ENCODE assay signal across 1 cellular context in the genomic region with DNA sequence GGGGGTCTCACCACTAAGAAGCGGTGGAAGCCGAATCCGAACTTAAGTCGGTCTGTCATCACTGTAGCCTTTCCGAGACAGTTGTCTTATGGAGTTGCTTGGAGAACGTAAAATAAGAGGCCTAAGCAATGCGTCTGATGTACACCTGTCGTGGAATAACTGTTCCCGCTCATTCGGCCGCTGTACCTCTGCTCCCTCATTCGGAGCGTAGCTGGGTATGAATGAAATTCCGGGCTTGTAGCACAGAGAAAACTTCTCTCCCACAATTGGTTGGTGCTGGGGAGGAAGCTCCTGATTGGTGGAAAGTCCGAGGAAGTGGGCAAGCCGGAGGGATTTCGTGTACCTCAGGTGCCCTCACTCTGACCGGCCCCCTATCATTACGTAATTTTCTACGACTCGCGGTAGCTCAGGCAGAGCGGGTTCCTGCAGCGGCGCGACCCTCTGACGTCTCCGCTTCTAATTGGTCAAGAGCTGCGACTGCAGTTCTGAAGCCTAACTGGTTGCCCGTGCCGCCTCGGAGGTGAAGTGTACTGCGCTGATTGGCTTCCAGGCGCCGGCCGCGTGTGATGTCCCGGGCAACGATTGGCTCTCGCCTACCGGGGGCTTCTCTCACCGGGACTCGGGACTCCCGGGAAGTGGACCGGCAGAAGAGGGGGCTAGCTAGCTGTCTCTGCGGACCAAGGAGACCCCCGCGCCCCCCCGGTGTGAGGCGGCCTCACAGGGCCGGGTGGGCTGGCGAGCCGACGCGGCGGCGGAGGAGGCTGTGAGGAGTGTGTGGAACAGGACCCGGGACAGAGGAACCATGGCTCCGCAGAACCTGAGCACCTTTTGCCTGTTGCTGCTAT.
A peak's percentile ranks its signal among the peaks of the same experiment; 100 is the strongest.
TF ChIP-seq lines count a peak whose summit lies in the region.

A gene (plus strand): TSS at position 625 of the 845 bp plus-strand sequence. CDS start 178 bp downstream, at position 803.

TF ChIP-seq in HepG2, 621 proteins besides CTCF, POLR2A, EP300 and RAD21 (continued from another document and continues in another):
- no peak for TF ChIP-seq ZNF629 (CRISPR knock-in tag; conservative IDR thresholded peaks at IDR 0.05)
- TF ChIP-seq, protein P1, sequence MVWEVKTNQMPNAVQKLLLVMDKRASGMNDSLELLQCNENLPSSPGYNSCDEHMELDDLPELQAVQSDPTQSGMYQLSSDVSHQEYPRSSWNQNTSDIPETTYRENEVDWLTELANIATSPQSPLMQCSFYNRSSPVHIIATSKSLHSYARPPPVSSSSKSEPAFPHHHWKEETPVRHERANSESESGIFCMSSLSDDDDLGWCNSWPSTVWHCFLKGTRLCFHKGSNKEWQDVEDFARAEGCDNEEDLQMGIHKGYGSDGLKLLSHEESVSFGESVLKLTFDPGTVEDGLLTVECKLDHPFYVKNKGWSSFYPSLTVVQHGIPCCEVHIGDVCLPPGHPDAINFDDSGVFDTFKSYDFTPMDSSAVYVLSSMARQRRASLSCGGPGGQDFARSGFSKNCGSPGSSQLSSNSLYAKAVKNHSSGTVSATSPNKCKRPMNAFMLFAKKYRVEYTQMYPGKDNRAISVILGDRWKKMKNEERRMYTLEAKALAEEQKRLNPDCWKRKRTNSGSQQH (CRISPR knock-in tag; IDR thresholded peaks at IDR 0.05; ENCODE audit: low read depth), result peak; percentile 100
- TF ChIP-seq PHF20 (CRISPR knock-in tag; IDR thresholded peaks at IDR 0.05), result peak; percentile 94
- no peak for TF ChIP-seq ZNF777 (CRISPR knock-in tag; IDR thresholded peaks at IDR 0.05)
- no peak for TF ChIP-seq RBM22 (optimal IDR thresholded peaks at IDR 0.05; ENCODE audit: low read length)
- no peak for TF ChIP-seq TCF7 (IDR thresholded peaks at IDR 0.05; ENCODE audit: low read depth)
- TF ChIP-seq FOXA3 (CRISPR knock-in tag; IDR thresholded peaks at IDR 0.05), result 0 out of 2 replicates have a peak, but pooled peaks have one; percentile 26
- peak; percentile 87 for TF ChIP-seq GABPB1 (CRISPR knock-in tag; IDR thresholded peaks at IDR 0.05)
- TF ChIP-seq ZNF598 (CRISPR knock-in tag; IDR thresholded peaks at IDR 0.05; ENCODE audit: borderline replicate concordance), result no peak
- TF ChIP-seq HDAC2 (CRISPR knock-in tag; IDR thresholded peaks at IDR 0.05), result peak; percentile 58; the same call in 1 of the 2 replicates
- TF ChIP-seq MEF2D (CRISPR knock-in tag; IDR thresholded peaks at IDR 0.05), result 0 out of 2 replicates have a peak, but pooled peaks have one; percentile 38
- TF ChIP-seq, protein P2, sequence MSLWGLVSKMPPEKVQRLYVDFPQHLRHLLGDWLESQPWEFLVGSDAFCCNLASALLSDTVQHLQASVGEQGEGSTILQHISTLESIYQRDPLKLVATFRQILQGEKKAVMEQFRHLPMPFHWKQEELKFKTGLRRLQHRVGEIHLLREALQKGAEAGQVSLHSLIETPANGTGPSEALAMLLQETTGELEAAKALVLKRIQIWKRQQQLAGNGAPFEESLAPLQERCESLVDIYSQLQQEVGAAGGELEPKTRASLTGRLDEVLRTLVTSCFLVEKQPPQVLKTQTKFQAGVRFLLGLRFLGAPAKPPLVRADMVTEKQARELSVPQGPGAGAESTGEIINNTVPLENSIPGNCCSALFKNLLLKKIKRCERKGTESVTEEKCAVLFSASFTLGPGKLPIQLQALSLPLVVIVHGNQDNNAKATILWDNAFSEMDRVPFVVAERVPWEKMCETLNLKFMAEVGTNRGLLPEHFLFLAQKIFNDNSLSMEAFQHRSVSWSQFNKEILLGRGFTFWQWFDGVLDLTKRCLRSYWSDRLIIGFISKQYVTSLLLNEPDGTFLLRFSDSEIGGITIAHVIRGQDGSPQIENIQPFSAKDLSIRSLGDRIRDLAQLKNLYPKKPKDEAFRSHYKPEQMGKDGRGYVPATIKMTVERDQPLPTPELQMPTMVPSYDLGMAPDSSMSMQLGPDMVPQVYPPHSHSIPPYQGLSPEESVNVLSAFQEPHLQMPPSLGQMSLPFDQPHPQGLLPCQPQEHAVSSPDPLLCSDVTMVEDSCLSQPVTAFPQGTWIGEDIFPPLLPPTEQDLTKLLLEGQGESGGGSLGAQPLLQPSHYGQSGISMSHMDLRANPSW (CRISPR knock-in tag; IDR thresholded peaks at IDR 0.05; ENCODE audit: borderline replicate concordance), result no peak
- TF ChIP-seq, protein P3, sequence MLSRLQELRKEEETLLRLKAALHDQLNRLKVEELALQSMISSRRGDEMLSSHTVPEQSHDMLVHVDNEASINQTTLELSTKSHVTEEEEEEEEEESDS (CRISPR knock-in tag; IDR thresholded peaks at IDR 0.05; ENCODE audit: borderline replicate concordance), result no peak
- peak; percentile 53 for TF ChIP-seq ZNF143 (CRISPR knock-in tag; IDR thresholded peaks at IDR 0.05)
- TF ChIP-seq, protein P4, sequence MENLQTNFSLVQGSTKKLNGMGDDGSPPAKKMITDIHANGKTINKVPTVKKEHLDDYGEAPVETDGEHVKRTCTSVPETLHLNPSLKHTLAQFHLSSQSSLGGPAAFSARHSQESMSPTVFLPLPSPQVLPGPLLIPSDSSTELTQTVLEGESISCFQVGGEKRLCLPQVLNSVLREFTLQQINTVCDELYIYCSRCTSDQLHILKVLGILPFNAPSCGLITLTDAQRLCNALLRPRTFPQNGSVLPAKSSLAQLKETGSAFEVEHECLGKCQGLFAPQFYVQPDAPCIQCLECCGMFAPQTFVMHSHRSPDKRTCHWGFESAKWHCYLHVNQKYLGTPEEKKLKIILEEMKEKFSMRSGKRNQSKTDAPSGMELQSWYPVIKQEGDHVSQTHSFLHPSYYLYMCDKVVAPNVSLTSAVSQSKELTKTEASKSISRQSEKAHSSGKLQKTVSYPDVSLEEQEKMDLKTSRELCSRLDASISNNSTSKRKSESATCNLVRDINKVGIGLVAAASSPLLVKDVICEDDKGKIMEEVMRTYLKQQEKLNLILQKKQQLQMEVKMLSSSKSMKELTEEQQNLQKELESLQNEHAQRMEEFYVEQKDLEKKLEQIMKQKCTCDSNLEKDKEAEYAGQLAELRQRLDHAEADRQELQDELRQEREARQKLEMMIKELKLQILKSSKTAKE (CRISPR knock-in tag; IDR thresholded peaks at IDR 0.05; ENCODE audit: borderline replicate concordance), result no peak
- no peak for TF ChIP-seq ZFP37 (CRISPR knock-in tag; IDR thresholded peaks at IDR 0.05; ENCODE audit: borderline replicate concordance)
- TF ChIP-seq, protein P5, sequence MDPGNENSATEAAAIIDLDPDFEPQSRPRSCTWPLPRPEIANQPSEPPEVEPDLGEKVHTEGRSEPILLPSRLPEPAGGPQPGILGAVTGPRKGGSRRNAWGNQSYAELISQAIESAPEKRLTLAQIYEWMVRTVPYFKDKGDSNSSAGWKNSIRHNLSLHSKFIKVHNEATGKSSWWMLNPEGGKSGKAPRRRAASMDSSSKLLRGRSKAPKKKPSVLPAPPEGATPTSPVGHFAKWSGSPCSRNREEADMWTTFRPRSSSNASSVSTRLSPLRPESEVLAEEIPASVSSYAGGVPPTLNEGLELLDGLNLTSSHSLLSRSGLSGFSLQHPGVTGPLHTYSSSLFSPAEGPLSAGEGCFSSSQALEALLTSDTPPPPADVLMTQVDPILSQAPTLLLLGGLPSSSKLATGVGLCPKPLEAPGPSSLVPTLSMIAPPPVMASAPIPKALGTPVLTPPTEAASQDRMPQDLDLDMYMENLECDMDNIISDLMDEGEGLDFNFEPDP (CRISPR knock-in tag; conservative IDR thresholded peaks at IDR 0.05), result no peak
- TF ChIP-seq MAFF (IDR thresholded peaks at IDR 0.05; ENCODE audit: low read depth, low read length), result no peak
- TF ChIP-seq HES4 (CRISPR knock-in tag; IDR thresholded peaks at IDR 0.05; ENCODE audit: borderline replicate concordance), result no peak
- TF ChIP-seq ZNF607 (CRISPR knock-in tag; IDR thresholded peaks at IDR 0.05; ENCODE audit: borderline replicate concordance), result no peak
- TF ChIP-seq ZSCAN12 (CRISPR knock-in tag; IDR thresholded peaks at IDR 0.05), result no peak
- TF ChIP-seq ZIK1 (CRISPR knock-in tag; IDR thresholded peaks at IDR 0.05; ENCODE audit: borderline replicate concordance, low read depth), result no peak; the same call in 1 of the 2 replicates
- TF ChIP-seq, protein P6, sequence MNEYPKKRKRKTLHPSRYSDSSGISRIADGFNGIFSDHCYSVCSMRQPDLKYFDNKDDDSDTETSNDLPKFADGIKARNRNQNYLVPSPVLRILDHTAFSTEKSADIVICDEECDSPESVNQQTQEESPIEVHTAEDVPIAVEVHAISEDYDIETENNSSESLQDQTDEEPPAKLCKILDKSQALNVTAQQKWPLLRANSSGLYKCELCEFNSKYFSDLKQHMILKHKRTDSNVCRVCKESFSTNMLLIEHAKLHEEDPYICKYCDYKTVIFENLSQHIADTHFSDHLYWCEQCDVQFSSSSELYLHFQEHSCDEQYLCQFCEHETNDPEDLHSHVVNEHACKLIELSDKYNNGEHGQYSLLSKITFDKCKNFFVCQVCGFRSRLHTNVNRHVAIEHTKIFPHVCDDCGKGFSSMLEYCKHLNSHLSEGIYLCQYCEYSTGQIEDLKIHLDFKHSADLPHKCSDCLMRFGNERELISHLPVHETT (CRISPR knock-in tag; conservative IDR thresholded peaks at IDR 0.05), result 0 out of 2 replicates have a peak, but pooled peaks have one; percentile 51
- peak; percentile 34 for TF ChIP-seq IKZF4 (CRISPR knock-in tag; IDR thresholded peaks at IDR 0.05; ENCODE audit: borderline replicate concordance, low read depth, not compliant biosample characterization)
- TF ChIP-seq ZNF768 (CRISPR knock-in tag; IDR thresholded peaks at IDR 0.05), result peak; percentile 42; the same call in 1 of the 2 replicates
- TF ChIP-seq SOX13 (IDR thresholded peaks at IDR 0.05), result no peak
- TF ChIP-seq SOX13 (CRISPR knock-in tag; conservative IDR thresholded peaks at IDR 0.05 in 1 of 2, IDR thresholded peaks at IDR 0.05 in 1 of 2), result peak in 1 of 2 experiments; percentile 14; a peak in 1 of 4 replicates
- no peak for TF ChIP-seq NFRKB (IDR thresholded peaks at IDR 0.05)
- no peak for TF ChIP-seq ZNF7 (CRISPR knock-in tag; IDR thresholded peaks at IDR 0.05)
- TF ChIP-seq, protein P7, sequence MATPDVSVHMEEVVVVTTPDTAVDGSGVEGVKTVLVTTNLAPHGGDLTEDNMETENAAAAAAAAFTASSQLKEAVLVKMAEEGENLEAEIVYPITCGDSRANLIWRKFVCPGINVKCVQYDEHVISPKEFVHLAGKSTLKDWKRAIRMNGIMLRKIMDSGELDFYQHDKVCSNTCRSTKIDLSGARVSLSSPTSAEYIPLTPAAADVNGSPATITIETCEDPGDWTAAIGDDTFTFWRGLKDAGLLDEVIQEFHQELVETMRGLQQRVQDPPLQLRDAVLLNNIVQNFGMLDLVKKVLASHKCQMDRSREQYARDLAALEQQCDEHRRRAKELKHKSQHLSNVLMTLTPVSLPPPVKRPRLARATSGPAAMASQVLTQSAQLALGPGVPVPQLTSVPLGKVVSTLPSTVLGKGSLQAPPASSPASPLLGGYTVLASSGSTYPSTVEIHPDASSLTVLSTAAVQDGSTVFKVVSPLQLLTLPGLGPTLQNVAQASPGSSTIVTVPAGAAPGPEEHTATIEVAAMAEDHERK (CRISPR knock-in tag; IDR thresholded peaks at IDR 0.05; ENCODE audit: low read depth), result no peak
- peak; percentile 62 for TF ChIP-seq RARA (CRISPR knock-in tag; IDR thresholded peaks at IDR 0.05)
- TF ChIP-seq, protein P8, sequence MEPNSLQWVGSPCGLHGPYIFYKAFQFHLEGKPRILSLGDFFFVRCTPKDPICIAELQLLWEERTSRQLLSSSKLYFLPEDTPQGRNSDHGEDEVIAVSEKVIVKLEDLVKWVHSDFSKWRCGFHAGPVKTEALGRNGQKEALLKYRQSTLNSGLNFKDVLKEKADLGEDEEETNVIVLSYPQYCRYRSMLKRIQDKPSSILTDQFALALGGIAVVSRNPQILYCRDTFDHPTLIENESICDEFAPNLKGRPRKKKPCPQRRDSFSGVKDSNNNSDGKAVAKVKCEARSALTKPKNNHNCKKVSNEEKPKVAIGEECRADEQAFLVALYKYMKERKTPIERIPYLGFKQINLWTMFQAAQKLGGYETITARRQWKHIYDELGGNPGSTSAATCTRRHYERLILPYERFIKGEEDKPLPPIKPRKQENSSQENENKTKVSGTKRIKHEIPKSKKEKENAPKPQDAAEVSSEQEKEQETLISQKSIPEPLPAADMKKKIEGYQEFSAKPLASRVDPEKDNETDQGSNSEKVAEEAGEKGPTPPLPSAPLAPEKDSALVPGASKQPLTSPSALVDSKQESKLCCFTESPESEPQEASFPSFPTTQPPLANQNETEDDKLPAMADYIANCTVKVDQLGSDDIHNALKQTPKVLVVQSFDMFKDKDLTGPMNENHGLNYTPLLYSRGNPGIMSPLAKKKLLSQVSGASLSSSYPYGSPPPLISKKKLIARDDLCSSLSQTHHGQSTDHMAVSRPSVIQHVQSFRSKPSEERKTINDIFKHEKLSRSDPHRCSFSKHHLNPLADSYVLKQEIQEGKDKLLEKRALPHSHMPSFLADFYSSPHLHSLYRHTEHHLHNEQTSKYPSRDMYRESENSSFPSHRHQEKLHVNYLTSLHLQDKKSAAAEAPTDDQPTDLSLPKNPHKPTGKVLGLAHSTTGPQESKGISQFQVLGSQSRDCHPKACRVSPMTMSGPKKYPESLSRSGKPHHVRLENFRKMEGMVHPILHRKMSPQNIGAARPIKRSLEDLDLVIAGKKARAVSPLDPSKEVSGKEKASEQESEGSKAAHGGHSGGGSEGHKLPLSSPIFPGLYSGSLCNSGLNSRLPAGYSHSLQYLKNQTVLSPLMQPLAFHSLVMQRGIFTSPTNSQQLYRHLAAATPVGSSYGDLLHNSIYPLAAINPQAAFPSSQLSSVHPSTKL (CRISPR knock-in tag; IDR thresholded peaks at IDR 0.05), result peak; percentile 39; the same call in 1 of the 2 replicates
- no peak for TF ChIP-seq SNAI1 (CRISPR knock-in tag; IDR thresholded peaks at IDR 0.05; ENCODE audit: borderline replicate concordance)
- TF ChIP-seq ZNF3 (CRISPR knock-in tag; IDR thresholded peaks at IDR 0.05), result no peak
- no peak for TF ChIP-seq ZBTB42 (CRISPR knock-in tag; IDR thresholded peaks at IDR 0.05)
- TF ChIP-seq, protein P9, sequence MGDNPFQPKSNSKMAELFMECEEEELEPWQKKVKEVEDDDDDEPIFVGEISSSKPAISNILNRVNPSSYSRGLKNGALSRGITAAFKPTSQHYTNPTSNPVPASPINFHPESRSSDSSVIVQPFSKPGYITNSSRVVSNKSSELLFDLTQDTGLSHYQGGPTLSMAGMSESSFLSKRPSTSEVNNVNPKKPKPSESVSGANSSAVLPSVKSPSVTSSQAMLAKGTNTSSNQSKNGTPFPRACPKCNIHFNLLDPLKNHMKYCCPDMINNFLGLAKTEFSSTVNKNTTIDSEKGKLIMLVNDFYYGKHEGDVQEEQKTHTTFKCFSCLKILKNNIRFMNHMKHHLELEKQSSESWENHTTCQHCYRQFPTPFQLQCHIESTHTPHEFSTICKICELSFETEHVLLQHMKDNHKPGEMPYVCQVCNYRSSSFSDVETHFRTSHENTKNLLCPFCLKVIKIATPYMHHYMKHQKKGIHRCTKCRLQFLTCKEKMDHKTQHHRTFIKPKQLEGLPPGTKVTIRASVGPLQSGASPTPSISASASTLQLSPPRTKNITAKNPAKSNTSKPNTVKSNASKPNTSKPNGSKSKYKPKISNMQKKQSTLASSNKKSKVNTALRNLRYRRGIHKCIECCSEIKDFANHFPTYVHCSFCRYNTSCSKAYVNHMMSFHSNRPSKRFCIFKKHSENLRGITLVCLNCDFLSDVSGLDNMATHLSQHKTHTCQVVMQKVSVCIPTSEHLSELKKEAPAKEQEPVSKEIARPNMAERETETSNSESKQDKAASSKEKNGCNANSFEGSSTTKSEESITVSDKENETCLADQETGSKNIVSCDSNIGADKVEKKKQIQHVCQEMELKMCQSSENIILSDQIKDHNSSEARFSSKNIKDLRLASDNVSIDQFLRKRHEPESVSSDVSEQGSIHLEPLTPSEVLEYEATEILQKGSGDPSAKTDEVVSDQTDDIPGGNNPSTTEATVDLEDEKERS (CRISPR knock-in tag; IDR thresholded peaks at IDR 0.05), result no peak
- no peak for TF ChIP-seq ZNF383 (CRISPR knock-in tag; IDR thresholded peaks at IDR 0.05; ENCODE audit: borderline replicate concordance)
- peak; percentile 48 for TF ChIP-seq ZFY (CRISPR knock-in tag; IDR thresholded peaks at IDR 0.05)
- TF ChIP-seq RFXAP (CRISPR knock-in tag; IDR thresholded peaks at IDR 0.05; ENCODE audit: borderline replicate concordance), result peak; percentile 98
- no peak for TF ChIP-seq CHCHD3 (CRISPR knock-in tag; IDR thresholded peaks at IDR 0.05)
- TF ChIP-seq POGZ (CRISPR knock-in tag; IDR thresholded peaks at IDR 0.05), result peak; percentile 96
- TF ChIP-seq SIX1 (CRISPR knock-in tag; IDR thresholded peaks at IDR 0.05; ENCODE audit: borderline replicate concordance), result peak; percentile 31; the same call in 1 of the 2 replicates
